In genomic region chr6:158798311-158798710, GRCh38 we compare ENCODE assay signal across 8 cellular contexts. TPM values are rescaled to one million over a fixed set of nuclear protein-coding genes. Genes with fewer than 3 reads are reported as not detected.
DNase-seq lines count a peak whose midpoint lies in the region; ATAC-seq and TF ChIP-seq lines count a peak whose summit lies in the region.
"Had no signal": no experiment of that assay in that cellular context is flagged by ENCODE, and none has a peak within 500 bp of the region (broad histone marks: within the 10 kb centered on the region; RNA-seq: fewer than 3 reads in every experiment).

No MANE protein-coding gene starts in this region.

- DNase-seq in CD8-positive, alpha-beta memory T cell, result no peak
- DNase-seq in Karpas-422, result peak; percentile 57
- no peak for DNase-seq in chondrocyte (ENCODE audit: low spot score)
- DNase-seq in smooth muscle cell (lab: John Stamatoyannopoulos, UW; ENCODE audit: unreplicated experiment), result no peak
- no peak for DNase-seq in effector CD4-positive, alpha-beta T cell
- DNase-seq: GOT3 had no signal

- H3K9me3 ChIP-seq in CD8-positive, alpha-beta memory T cell (ENCODE audit: low read length), result no peaks in the 10 kb centered on the region
- no peaks in the 10 kb centered on the region for H3K9me3 ChIP-seq in Karpas-422 (ENCODE audit: low read length)
- H3K9me3 ChIP-seq in smooth muscle cell (replicated peaks; ENCODE audit: low read depth), result no peaks in the 10 kb centered on the region

- no peak overlapping the region for H3K27ac ChIP-seq in CD8-positive, alpha-beta memory T cell (ENCODE audit: low read depth, low read length)
- H3K27ac ChIP-seq in Karpas-422 (ENCODE audit: low read length) (peak overlapping the region; percentile 83; the same call in 1 of the 2 replicates), smooth muscle cell (ENCODE audit: low read depth) (peak overlapping the region; percentile 67)

- H3K27ac Mint-ChIP-seq in CD8-positive, alpha-beta memory T cell, result peak overlapping the region in 7 of 8 donors; percentile 71 to 88 (median 82)
- H3K27ac Mint-ChIP-seq in chondrocyte (ENCODE audit: unreplicated experiment), result peak overlapping the region; percentile 89

- TF ChIP-seq CTCF in chondrocyte (IDR thresholded peaks at IDR 0.05), result no peak
- TF ChIP-seq CTCF in smooth muscle cell (IDR thresholded peaks at IDR 0.05; ENCODE audit: borderline replicate concordance, insufficient read depth, poor library complexity, severe bottlenecking), result no peak

- peak overlapping the region; percentile 62 for H3K4me2 ChIP-seq in Karpas-422 (ENCODE audit: low read depth, low read length, poor library complexity, severe bottlenecking)
- H3K4me2 ChIP-seq in smooth muscle cell, result peak overlapping the region; percentile 42

- H3K9me2 ChIP-seq in Karpas-422 (replicated peaks; ENCODE audit: insufficient read depth, low read length), result no peaks in the 10 kb centered on the region

- H4K20me1 ChIP-seq in Karpas-422 (ENCODE audit: insufficient read depth, low read depth, low read length) (peaks cover 69% of the 10 kb centered on the region), smooth muscle cell (ENCODE audit: low read depth) (peaks cover 95% of the 10 kb centered on the region)

- CTCF ChIA-PET in CD8-positive, alpha-beta memory T cell (lab: Charles Lee), result interaction anchor here (0.6 to 4.9 kb wide), 5 partner anchors 9 to 571 kb away, joined by 3 to 20 read pairs (median 7); no protein-coding TSS in a partner anchor

- no peaks in the 10 kb centered on the region for H3K27me3 Mint-ChIP-seq in CD8-positive, alpha-beta memory T cell
- no peaks in the 10 kb centered on the region for H3K27me3 Mint-ChIP-seq in chondrocyte (ENCODE audit: low read depth)

- H3K4me1 Mint-ChIP-seq in CD8-positive, alpha-beta memory T cell, result peaks cover 92 to 98% (median 97%) of the 10 kb centered on the region in 3 donors
- H3K4me1 Mint-ChIP-seq in chondrocyte (ENCODE audit: low read depth), result peaks cover 45% of the 10 kb centered on the region

- ATAC-seq in GM18909 (IDR thresholded peaks at IDR 0.05; ENCODE audit: poor library complexity, unreplicated experiment) (no peak), HG02885 (IDR thresholded peaks at IDR 0.05; ENCODE audit: poor library complexity, unreplicated experiment) (no peak)

- H3K4me1 ChIP-seq in CD8-positive, alpha-beta memory T cell (ENCODE audit: insufficient read depth, low read length), result peaks cover 88% of the 10 kb centered on the region
- H3K4me1 ChIP-seq in Karpas-422 (ENCODE audit: low read length), result peaks cover 94% of the 10 kb centered on the region
- peaks cover 10% of the 10 kb centered on the region for H3K4me1 ChIP-seq in smooth muscle cell (ENCODE audit: low read depth)

- 88% methylated on average over 8 of the region's 8 CpGs for WGBS in smooth muscle cell (ENCODE audit: low lambda C conversion rate)

- H3K9me3 Mint-ChIP-seq in CD8-positive, alpha-beta memory T cell, result no peaks in the 10 kb centered on the region
- no peaks in the 10 kb centered on the region for H3K9me3 Mint-ChIP-seq in chondrocyte (ENCODE audit: low read depth)

- H3K4me3 ChIP-seq in CD8-positive, alpha-beta memory T cell (ENCODE audit: low read length), result no peak overlapping the region
- H3K4me3 ChIP-seq in Karpas-422 (ENCODE audit: low read length) (no peak overlapping the region), smooth muscle cell (no peak overlapping the region)

- H3K79me2 ChIP-seq in Karpas-422 (ENCODE audit: low read length) (peaks cover 99% of the 10 kb centered on the region), smooth muscle cell (ENCODE audit: low read depth) (peaks cover 75% of the 10 kb centered on the region)

- H3K36me3 ChIP-seq in CD8-positive, alpha-beta memory T cell (ENCODE audit: insufficient read depth, low read length), result peaks cover 8% of the 10 kb centered on the region
- H3K36me3 ChIP-seq in Karpas-422 (ENCODE audit: insufficient read depth, low read length) (no peaks in the 10 kb centered on the region; the same call in 1 of the 2 replicates), smooth muscle cell (ENCODE audit: low read depth) (no peaks in the 10 kb centered on the region)

- no peak overlapping the region for H2AFZ ChIP-seq in Karpas-422 (ENCODE audit: low read length)
- H2AFZ ChIP-seq in smooth muscle cell (ENCODE audit: low read depth), result no peak overlapping the region

- H3K27me3 ChIP-seq in CD8-positive, alpha-beta memory T cell (ENCODE audit: insufficient read depth, low read length, poor library complexity, severe bottlenecking), result no peaks in the 10 kb centered on the region
- H3K27me3 ChIP-seq in Karpas-422 (ENCODE audit: low read length) (no peaks in the 10 kb centered on the region), smooth muscle cell (ENCODE audit: low read depth) (no peaks in the 10 kb centered on the region)

- peak overlapping the region in 3 of 7 donors; percentile 40 to 80 (median 69) for H3K4me3 Mint-ChIP-seq in CD8-positive, alpha-beta memory T cell
- no peak overlapping the region for H3K4me3 Mint-ChIP-seq in chondrocyte (ENCODE audit: unreplicated experiment)

- POLR2A ChIA-PET in CD8-positive, alpha-beta memory T cell (lab: Charles Lee), result interaction anchor here (1.3 kb wide), 1 partner anchor 15 kb away, joined by 3 read pairs; no protein-coding TSS in a partner anchor

- no peaks in the 10 kb centered on the region for H3F3A ChIP-seq in smooth muscle cell (ENCODE audit: low read depth)

- H3K9ac ChIP-seq in Karpas-422 (ENCODE audit: low read length) (no peak overlapping the region), smooth muscle cell (ENCODE audit: low read depth) (no peak overlapping the region)

- peaks cover 0 to 74% (median 7%) of the 10 kb centered on the region in 3 donors for H3K36me3 Mint-ChIP-seq in CD8-positive, alpha-beta memory T cell
- no peaks in the 10 kb centered on the region for H3K36me3 Mint-ChIP-seq in chondrocyte (ENCODE audit: low read depth)

RNA-seq across cellular contexts. Expression of gene EZR, which starts 20.9 kb away (rescaled TPM):
- total RNA-seq in CD8-positive, alpha-beta memory T cell, result 100 to 1,000 TPM; 296 to 299 TPM
- polyA plus RNA-seq in CD8-positive, alpha-beta memory T cell, result 325 TPM
- 88.5 and 185 TPM in 2 replicates for total RNA-seq in Karpas-422 (2014; rRNA removed; shearing (Covaris generic); ENCODE audit: low replicate concordance)
- total RNA-seq in chondrocyte (57.0 to 71.5 TPM (median 68.4 TPM) in 3 replicates), smooth muscle cell (98.4 and 113 TPM in 2 replicates)
- polyA plus RNA-seq in smooth muscle cell, result 55.0 and 190 TPM in 2 replicates
